Comparison of ENCODE assay signal across 1 cellular context in the genomic region with DNA sequence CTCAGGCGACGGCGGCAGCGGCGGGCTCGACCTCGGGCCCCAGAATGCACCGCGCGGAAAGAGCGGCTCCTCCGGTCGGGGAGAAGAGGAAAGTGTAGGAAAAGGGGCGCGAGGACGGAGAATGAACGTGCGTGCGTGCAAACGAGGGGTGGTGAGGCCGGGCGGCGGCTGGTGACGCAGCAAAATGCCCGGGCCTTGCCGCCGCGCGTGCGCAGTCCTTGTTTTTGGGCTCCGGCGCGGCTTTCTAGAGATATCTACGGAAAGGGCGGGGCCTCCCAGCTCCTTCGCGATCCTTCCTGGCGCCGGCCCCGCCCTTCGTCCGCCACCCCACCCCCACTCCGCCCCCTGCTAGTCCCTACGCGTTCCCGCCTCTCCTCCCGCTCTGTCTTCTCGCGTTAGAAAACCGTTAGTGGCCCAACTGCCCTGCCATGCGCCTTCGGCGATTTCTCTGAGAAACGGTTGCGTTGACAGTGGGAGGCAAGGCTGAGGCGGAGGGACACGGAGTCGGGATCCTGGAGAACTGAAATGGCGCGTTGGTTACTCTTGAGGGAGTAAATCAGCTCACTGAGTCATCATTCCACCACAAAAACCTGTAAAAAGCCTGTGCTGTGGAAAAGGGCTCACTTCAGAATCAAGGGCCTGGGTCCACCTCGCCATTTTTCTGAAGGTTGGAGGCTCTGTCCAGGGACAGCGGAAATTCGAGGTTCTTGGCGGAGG.
TF ChIP-seq lines count a peak whose summit lies in the region.

A gene with protein sequence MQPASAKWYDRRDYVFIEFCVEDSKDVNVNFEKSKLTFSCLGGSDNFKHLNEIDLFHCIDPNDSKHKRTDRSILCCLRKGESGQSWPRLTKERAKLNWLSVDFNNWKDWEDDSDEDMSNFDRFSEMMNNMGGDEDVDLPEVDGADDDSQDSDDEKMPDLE (minus strand): TSS at position 156 of the 717 bp plus-strand sequence. CDS start 285 bp downstream, outside the sequence.

TF ChIP-seq in WTC11, 78 proteins besides CTCF, POLR2A, EP300 and RAD21 (continued from another document):
- TF ChIP-seq, protein P1, sequence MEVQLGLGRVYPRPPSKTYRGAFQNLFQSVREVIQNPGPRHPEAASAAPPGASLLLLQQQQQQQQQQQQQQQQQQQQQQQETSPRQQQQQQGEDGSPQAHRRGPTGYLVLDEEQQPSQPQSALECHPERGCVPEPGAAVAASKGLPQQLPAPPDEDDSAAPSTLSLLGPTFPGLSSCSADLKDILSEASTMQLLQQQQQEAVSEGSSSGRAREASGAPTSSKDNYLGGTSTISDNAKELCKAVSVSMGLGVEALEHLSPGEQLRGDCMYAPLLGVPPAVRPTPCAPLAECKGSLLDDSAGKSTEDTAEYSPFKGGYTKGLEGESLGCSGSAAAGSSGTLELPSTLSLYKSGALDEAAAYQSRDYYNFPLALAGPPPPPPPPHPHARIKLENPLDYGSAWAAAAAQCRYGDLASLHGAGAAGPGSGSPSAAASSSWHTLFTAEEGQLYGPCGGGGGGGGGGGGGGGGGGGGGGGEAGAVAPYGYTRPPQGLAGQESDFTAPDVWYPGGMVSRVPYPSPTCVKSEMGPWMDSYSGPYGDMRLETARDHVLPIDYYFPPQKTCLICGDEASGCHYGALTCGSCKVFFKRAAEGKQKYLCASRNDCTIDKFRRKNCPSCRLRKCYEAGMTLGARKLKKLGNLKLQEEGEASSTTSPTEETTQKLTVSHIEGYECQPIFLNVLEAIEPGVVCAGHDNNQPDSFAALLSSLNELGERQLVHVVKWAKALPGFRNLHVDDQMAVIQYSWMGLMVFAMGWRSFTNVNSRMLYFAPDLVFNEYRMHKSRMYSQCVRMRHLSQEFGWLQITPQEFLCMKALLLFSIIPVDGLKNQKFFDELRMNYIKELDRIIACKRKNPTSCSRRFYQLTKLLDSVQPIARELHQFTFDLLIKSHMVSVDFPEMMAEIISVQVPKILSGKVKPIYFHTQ (CRISPR knock-in tag; IDR thresholded peaks at IDR 0.05): 0 out of 2 replicates have a peak, but pooled peaks have one; percentile 39
- TF ChIP-seq KAT7 (CRISPR knock-in tag; IDR thresholded peaks at IDR 0.05; ENCODE audit: borderline replicate concordance) (no peak), ZNF263 (CRISPR knock-in tag; IDR thresholded peaks at IDR 0.05; ENCODE audit: low read depth) (0 out of 2 replicates have a peak, but pooled peaks have one; percentile 12), MYBL2 (CRISPR knock-in tag; IDR thresholded peaks at IDR 0.05) (peak; percentile 98), ZNF396 (CRISPR knock-in tag; IDR thresholded peaks at IDR 0.05; ENCODE audit: borderline replicate concordance) (no peak), ZBTB21 (CRISPR knock-in tag; IDR thresholded peaks at IDR 0.05; ENCODE audit: borderline replicate concordance) (0 out of 2 replicates have a peak, but pooled peaks have one; percentile 70), RORB (CRISPR knock-in tag; IDR thresholded peaks at IDR 0.05) (no peak), TCF7 (CRISPR knock-in tag; IDR thresholded peaks at IDR 0.05; ENCODE audit: low read depth) (no peak), SMAD3 (CRISPR knock-in tag; IDR thresholded peaks at IDR 0.05; ENCODE audit: borderline replicate concordance) (no peak), GABPB1 (CRISPR knock-in tag; IDR thresholded peaks at IDR 0.05) (peak; percentile 87), NFE2L1 (CRISPR knock-in tag; IDR thresholded peaks at IDR 0.05) (peak; percentile 98), TEAD4 (CRISPR knock-in tag; IDR thresholded peaks at IDR 0.05) (no peak), NFYB (CRISPR knock-in tag; conservative IDR thresholded peaks at IDR 0.05; ENCODE audit: low read depth) (0 out of 2 replicates have a peak, but pooled peaks have one; percentile 3), TP53 (CRISPR knock-in tag; IDR thresholded peaks at IDR 0.05) (peak; percentile 88), NFATC4 (CRISPR knock-in tag; IDR thresholded peaks at IDR 0.05) (no peak), ZNF219 (CRISPR knock-in tag; IDR thresholded peaks at IDR 0.05; ENCODE audit: borderline replicate concordance) (0 out of 2 replicates have a peak, but pooled peaks have one; percentile 14), GTF2I (CRISPR knock-in tag; conservative IDR thresholded peaks at IDR 0.05) (no peak), OVOL2 (CRISPR knock-in tag; IDR thresholded peaks at IDR 0.05; ENCODE audit: borderline replicate concordance) (no peak), MXD4 (CRISPR knock-in tag; IDR thresholded peaks at IDR 0.05; ENCODE audit: borderline replicate concordance) (no peak), ETV6 (CRISPR knock-in tag; IDR thresholded peaks at IDR 0.05) (peak; percentile 89; the same call in 1 of the 2 replicates), ZNF138 (CRISPR knock-in tag; conservative IDR thresholded peaks at IDR 0.05) (no peak)
- TF ChIP-seq, protein P2, sequence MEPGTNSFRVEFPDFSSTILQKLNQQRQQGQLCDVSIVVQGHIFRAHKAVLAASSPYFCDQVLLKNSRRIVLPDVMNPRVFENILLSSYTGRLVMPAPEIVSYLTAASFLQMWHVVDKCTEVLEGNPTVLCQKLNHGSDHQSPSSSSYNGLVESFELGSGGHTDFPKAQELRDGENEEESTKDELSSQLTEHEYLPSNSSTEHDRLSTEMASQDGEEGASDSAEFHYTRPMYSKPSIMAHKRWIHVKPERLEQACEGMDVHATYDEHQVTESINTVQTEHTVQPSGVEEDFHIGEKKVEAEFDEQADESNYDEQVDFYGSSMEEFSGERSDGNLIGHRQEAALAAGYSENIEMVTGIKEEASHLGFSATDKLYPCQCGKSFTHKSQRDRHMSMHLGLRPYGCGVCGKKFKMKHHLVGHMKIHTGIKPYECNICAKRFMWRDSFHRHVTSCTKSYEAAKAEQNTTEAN (CRISPR knock-in tag; IDR thresholded peaks at IDR 0.05): 0 out of 2 replicates have a peak, but pooled peaks have one; percentile 6
- TF ChIP-seq, protein P3, sequence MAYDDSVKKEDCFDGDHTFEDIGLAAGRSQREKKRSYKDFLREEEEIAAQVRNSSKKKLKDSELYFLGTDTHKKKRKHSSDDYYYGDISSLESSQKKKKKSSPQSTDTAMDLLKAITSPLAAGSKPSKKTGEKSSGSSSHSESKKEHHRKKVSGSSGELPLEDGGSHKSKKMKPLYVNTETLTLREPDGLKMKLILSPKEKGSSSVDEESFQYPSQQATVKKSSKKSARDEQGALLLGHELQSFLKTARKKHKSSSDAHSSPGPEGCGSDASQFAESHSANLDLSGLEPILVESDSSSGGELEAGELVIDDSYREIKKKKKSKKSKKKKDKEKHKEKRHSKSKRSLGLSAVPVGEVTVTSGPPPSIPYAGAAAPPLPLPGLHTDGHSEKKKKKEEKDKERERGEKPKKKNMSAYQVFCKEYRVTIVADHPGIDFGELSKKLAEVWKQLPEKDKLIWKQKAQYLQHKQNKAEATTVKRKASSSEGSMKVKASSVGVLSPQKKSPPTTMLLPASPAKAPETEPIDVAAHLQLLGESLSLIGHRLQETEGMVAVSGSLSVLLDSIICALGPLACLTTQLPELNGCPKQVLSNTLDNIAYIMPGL (CRISPR knock-in tag; IDR thresholded peaks at IDR 0.05): peak; percentile 92
- TF ChIP-seq, protein P4, sequence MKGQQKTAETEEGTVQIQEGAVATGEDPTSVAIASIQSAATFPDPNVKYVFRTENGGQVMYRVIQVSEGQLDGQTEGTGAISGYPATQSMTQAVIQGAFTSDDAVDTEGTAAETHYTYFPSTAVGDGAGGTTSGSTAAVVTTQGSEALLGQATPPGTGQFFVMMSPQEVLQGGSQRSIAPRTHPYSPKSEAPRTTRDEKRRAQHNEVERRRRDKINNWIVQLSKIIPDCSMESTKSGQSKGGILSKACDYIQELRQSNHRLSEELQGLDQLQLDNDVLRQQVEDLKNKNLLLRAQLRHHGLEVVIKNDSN (CRISPR knock-in tag; IDR thresholded peaks at IDR 0.05): 0 out of 2 replicates have a peak, but pooled peaks have one; percentile 43
- TF ChIP-seq, protein P5, sequence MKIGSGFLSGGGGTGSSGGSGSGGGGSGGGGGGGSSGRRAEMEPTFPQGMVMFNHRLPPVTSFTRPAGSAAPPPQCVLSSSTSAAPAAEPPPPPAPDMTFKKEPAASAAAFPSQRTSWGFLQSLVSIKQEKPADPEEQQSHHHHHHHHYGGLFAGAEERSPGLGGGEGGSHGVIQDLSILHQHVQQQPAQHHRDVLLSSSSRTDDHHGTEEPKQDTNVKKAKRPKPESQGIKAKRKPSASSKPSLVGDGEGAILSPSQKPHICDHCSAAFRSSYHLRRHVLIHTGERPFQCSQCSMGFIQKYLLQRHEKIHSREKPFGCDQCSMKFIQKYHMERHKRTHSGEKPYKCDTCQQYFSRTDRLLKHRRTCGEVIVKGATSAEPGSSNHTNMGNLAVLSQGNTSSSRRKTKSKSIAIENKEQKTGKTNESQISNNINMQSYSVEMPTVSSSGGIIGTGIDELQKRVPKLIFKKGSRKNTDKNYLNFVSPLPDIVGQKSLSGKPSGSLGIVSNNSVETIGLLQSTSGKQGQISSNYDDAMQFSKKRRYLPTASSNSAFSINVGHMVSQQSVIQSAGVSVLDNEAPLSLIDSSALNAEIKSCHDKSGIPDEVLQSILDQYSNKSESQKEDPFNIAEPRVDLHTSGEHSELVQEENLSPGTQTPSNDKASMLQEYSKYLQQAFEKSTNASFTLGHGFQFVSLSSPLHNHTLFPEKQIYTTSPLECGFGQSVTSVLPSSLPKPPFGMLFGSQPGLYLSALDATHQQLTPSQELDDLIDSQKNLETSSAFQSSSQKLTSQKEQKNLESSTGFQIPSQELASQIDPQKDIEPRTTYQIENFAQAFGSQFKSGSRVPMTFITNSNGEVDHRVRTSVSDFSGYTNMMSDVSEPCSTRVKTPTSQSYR (CRISPR knock-in tag; IDR thresholded peaks at IDR 0.05): peak; percentile 88
- TF ChIP-seq, protein P6, sequence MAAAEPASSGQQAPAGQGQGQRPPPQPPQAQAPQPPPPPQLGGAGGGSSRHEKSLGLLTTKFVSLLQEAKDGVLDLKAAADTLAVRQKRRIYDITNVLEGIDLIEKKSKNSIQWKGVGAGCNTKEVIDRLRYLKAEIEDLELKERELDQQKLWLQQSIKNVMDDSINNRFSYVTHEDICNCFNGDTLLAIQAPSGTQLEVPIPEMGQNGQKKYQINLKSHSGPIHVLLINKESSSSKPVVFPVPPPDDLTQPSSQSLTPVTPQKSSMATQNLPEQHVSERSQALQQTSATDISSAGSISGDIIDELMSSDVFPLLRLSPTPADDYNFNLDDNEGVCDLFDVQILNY (CRISPR knock-in tag; IDR thresholded peaks at IDR 0.05): peak; percentile 96
- TF ChIP-seq, protein P7, sequence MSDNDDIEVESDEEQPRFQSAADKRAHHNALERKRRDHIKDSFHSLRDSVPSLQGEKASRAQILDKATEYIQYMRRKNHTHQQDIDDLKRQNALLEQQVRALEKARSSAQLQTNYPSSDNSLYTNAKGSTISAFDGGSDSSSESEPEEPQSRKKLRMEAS (CRISPR knock-in tag; IDR thresholded peaks at IDR 0.05): peak; percentile 88
